13 cellular contexts compared by ENCODE assay signal in genomic region chr6:15401769-15402250, GRCh38.
DNase-seq lines count a peak whose midpoint lies in the region; ATAC-seq and TF ChIP-seq lines count a peak whose summit lies in the region.
"Had no signal": no experiment of that assay in that cellular context is flagged by ENCODE, and none has a peak within 500 bp of the region (broad histone marks: within the 10 kb centered on the region; RNA-seq: fewer than 3 reads in every experiment).

No MANE protein-coding gene starts in this region.

- H3K79me2 ChIP-seq in Loucy (ENCODE audit: insufficient read depth, low read length) = peaks cover 100% of the 10 kb centered on the region
- H3K79me2 ChIP-seq in trophoblast cell (ENCODE audit: control insufficient read depth, insufficient read depth, low read length, poor library complexity) = peaks cover 4% of the 10 kb centered on the region

- no peak for ATAC-seq in effector memory CD8-positive, alpha-beta T cell (replicated peaks)
- ATAC-seq: Panc1 had no signal

- no peak overlapping the region for H3K14ac ChIP-seq in trophoblast cell (ENCODE audit: low read length)

- no peak overlapping the region for H3K4me3 Mint-ChIP-seq in effector memory CD8-positive, alpha-beta T cell
- H3K4me3 Mint-ChIP-seq: H9 had no signal

- H2BK120ac ChIP-seq in trophoblast cell (ENCODE audit: insufficient read depth, low read length, poor library complexity) = no peak overlapping the region

- no peak overlapping the region for H3K23ac ChIP-seq in trophoblast cell (ENCODE audit: low read length)

- no peak overlapping the region for H4K12ac ChIP-seq in trophoblast cell (ENCODE audit: low read depth, low read length)

- H3K18ac ChIP-seq in trophoblast cell (ENCODE audit: low read length) = no peak overlapping the region

- no CpG with 5 or more reads among the region's 2 CpGs for WGBS in trophoblast cell (ENCODE audit: extremely low coverage, insufficient coverage, insufficient read length)

- H4K8ac ChIP-seq in trophoblast cell (ENCODE audit: low read depth, low read length) = no peak overlapping the region

- no peak overlapping the region for H2AK5ac ChIP-seq in trophoblast cell (ENCODE audit: low read length)

- DNase-seq in COLO829 (ENCODE audit: low spot score) (peak; percentile 88), trophoblast cell (peak in 1 of 2 donors; percentile 43), HuH-7 (ENCODE audit: low spot score) (no peak), HCEC 1CT (no peak), head of caudate nucleus (no peak)
- no peak for DNase-seq in effector memory CD8-positive, alpha-beta T cell
- DNase-seq: foreskin fibroblast; H9; NCI-H1694 treated with DMSO at 0.1 percent for 48 hours; stimulated activated naive CD4-positive, alpha-beta T cell treated with Interleukin-2 at 50 U/mL for 16 hours had no signal

- no peak overlapping the region for H3K27ac ChIP-seq in trophoblast cell (ENCODE audit: low read depth, low read length)

- TF ChIP-seq CTCF in Loucy (conservative IDR thresholded peaks at IDR 0.05; ENCODE audit: low read length) = no peak

- H2BK12ac ChIP-seq in trophoblast cell (ENCODE audit: low read length) = no peak overlapping the region

- H3K4ac ChIP-seq in trophoblast cell (ENCODE audit: low read depth, low read length) = peak overlapping the region; percentile 37

- no peaks in the 10 kb centered on the region for H3K9me2 ChIP-seq in Loucy (replicated peaks; ENCODE audit: low read depth, low read length)

- H3K36me3 ChIP-seq in Loucy (ENCODE audit: insufficient read depth, low read length) (0 out of 2 replicates have a peak, but pooled peaks cover 5% of the 10 kb centered on the region), trophoblast cell (ENCODE audit: control insufficient read depth in 1 of 2, insufficient read depth in 2 of 2, low read length in 2 of 2) (no peaks in the 10 kb centered on the region)

- peaks cover 98% of the 10 kb centered on the region for H4K20me1 ChIP-seq in Loucy (ENCODE audit: insufficient read depth, low read length, poor library complexity, severe bottlenecking)

- H3K4me3 ChIP-seq in Loucy (ENCODE audit: low read length, poor library complexity, severe bottlenecking) (no peak overlapping the region), trophoblast cell (ENCODE audit: low read depth, low read length) (no peak overlapping the region)
- H3K4me3 ChIP-seq: lung had no signal

- H3K4me2 ChIP-seq in Loucy (ENCODE audit: low read depth, low read length, poor library complexity, severe bottlenecking) (peak overlapping the region; percentile 87), trophoblast cell (ENCODE audit: low read length) (no peak overlapping the region)

- no peak overlapping the region for H2AFZ ChIP-seq in Loucy (ENCODE audit: low read length)
- H2AFZ ChIP-seq in trophoblast cell (ENCODE audit: insufficient read depth, low read length, poor library complexity) = no peak overlapping the region

- H3K9me3 ChIP-seq in Loucy (ENCODE audit: insufficient read depth, low read depth, low read length) = no peaks in the 10 kb centered on the region
- H3K9me3 ChIP-seq in trophoblast cell (ENCODE audit: insufficient read depth, low read depth, low read length) = no peaks in the 10 kb centered on the region

- H3F3A ChIP-seq in Loucy (ENCODE audit: low read depth) = peaks cover 11% of the 10 kb centered on the region; the same call in 1 of the 2 replicates

- H3K79me1 ChIP-seq in trophoblast cell (ENCODE audit: low read length) = no peaks in the 10 kb centered on the region

- H3K9ac ChIP-seq in Loucy (ENCODE audit: low read depth, low read length, poor library complexity, severe bottlenecking) (peak overlapping the region; percentile 29), trophoblast cell (ENCODE audit: low read length) (no peak overlapping the region)

- no peaks in the 10 kb centered on the region for H3K27me3 Mint-ChIP-seq in effector memory CD8-positive, alpha-beta T cell

- H3K9me3 Mint-ChIP-seq in effector memory CD8-positive, alpha-beta T cell = no peaks in the 10 kb centered on the region
- H3K9me3 Mint-ChIP-seq: H9 had no signal

- peak overlapping the region; percentile 32 to 77 for H3K27ac Mint-ChIP-seq in effector memory CD8-positive, alpha-beta T cell

- H3K27me3 ChIP-seq in Loucy (ENCODE audit: insufficient read depth, low read length, poor library complexity, severe bottlenecking) (no peaks in the 10 kb centered on the region), trophoblast cell (ENCODE audit: insufficient read depth, low read length) (no peaks in the 10 kb centered on the region)

- H3K4me1 ChIP-seq in Loucy (ENCODE audit: insufficient read depth, low read length, poor library complexity, severe bottlenecking) (peaks cover 99% of the 10 kb centered on the region), trophoblast cell (ENCODE audit: control insufficient read depth in 1 of 2, insufficient read depth in 2 of 2, low read length in 2 of 2) (peaks cover 11 to 13% of the 10 kb centered on the region in 2 experiments)

- no peak overlapping the region for H2BK5ac ChIP-seq in trophoblast cell (ENCODE audit: low read depth, low read length, poor library complexity)

- no peak overlapping the region for H4K91ac ChIP-seq in trophoblast cell (ENCODE audit: low read depth, low read length)

- H3K4me1 Mint-ChIP-seq in effector memory CD8-positive, alpha-beta T cell (ENCODE audit: low read depth in 2 of 2) = peaks cover 59 to 72% of the 10 kb centered on the region in 2 donors

- intact Hi-C loops in head of caudate nucleus (cut with DNase I) = loop anchor here (5.0 kb wide), 1 partner anchor 155 kb away; the partner anchor contains the start of gene JARID2

- peaks cover 3% of the 10 kb centered on the region for H3K36me3 Mint-ChIP-seq in effector memory CD8-positive, alpha-beta T cell (ENCODE audit: insufficient read depth)
